ENCODE assay signal across 14 cellular contexts in the genomic region with DNA sequence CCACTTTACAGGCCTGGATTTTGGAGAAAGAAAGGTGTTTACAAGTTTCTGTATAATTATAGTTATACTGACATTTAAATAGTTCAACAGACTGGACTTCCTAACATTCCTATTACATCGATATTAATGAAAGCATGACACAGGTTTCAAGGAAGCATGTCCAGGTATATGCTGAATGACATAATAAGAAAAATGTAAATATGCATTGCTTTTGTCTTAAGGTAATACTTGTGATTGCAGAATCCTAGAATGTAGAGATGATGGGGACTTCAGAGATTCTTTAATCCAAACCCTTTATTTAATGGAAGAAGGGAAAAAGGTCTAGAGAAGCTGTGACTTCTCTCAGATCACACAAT. TPM values are rescaled to one million over a fixed set of nuclear protein-coding genes. Genes with fewer than 3 reads are reported as not detected.
A peak's percentile ranks its signal among the peaks of the same experiment; 100 is the strongest.
DNase-seq lines count a peak whose midpoint lies in the region; ATAC-seq and TF ChIP-seq lines count a peak whose summit lies in the region.
"Had no signal": no experiment of that assay in that cellular context is flagged by ENCODE, and none has a peak within 500 bp of the region (broad histone marks: within the 10 kb centered on the region; RNA-seq: fewer than 3 reads in every experiment).

No MANE protein-coding gene starts in this region.

- DNase-seq in Panc1 (ENCODE audit: low read depth, low spot score) (no peak), colonic mucosa (no peak), tibial artery (no peak), NCI-H2107 (lab: John Stamatoyannopoulos, UW) (no peak)
- DNase-seq: activated naive CD4-positive, alpha-beta T cell; DND-41; Kasumi-1; NCI-H1436 had no signal

- BruUV-seq in Panc1 (replicated peaks; lab: Mats Ljungman, UMichigan): no TSS peak

- in situ Hi-C loops in Panc1 (cut with HindIII; ENCODE audit: low pct_unique_long_range_greater_than_20kb, low sequenced_read_pairs): no loop called here

- H3K9ac ChIP-seq in colonic mucosa (ENCODE audit: low read depth in 2 of 2, low read length in 2 of 2) (peak overlapping the region in 1 of 2 donors; percentile 38), mucosa of rectum (ENCODE audit: low read depth in 1 of 2, low read length in 2 of 2) (no peak overlapping the region)
- H3K9ac ChIP-seq: BLaER1 treated with 17β-estradiol and CSF1 and Interleukin-3, amounts not matched to agents 10 nM and 100 nM had no signal

- H3K27ac ChIP-seq in Panc1 (ENCODE audit: low read length): peak overlapping the region; percentile 81
- H3K27ac ChIP-seq in colonic mucosa: peak overlapping the region; percentile 68
- H3K27ac ChIP-seq in mucosa of rectum (ENCODE audit: low read depth in 2 of 2, low read length in 2 of 2): peak overlapping the region; percentile 77
- H3K27ac ChIP-seq in tibial artery: peak overlapping the region; percentile 75 to 77
- H3K27ac ChIP-seq: BLaER1 treated with 17β-estradiol and CSF1 and Interleukin-3, amounts not matched to agents 10 nM and 100 nM; VCaP had no signal

- no peaks in the 10 kb centered on the region for H3K36me3 ChIP-seq in Panc1 (ENCODE audit: control insufficient read depth, insufficient read depth, low read length)
- no peaks in the 10 kb centered on the region for H3K36me3 ChIP-seq in colonic mucosa
- H3K36me3 ChIP-seq in mucosa of rectum (ENCODE audit: control insufficient read depth in 2 of 2, insufficient read depth in 2 of 2, low read length in 2 of 2): peaks cover 0 to 2% of the 10 kb centered on the region in 2 donors
- no peaks in the 10 kb centered on the region for H3K36me3 ChIP-seq in tibial artery
- H3K36me3 ChIP-seq: BLaER1 treated with 17β-estradiol and CSF1 and Interleukin-3, amounts not matched to agents 10 nM and 100 nM had no signal

- H3K4me3 ChIP-seq in Panc1 (ENCODE audit: low read depth in 2 of 2, low read length in 2 of 2): peak overlapping the region in 1 of 2 experiments; percentile 33; a peak in 2 of 4 replicates
- H3K4me3 ChIP-seq in colonic mucosa: no peak overlapping the region
- no peak overlapping the region for H3K4me3 ChIP-seq in mucosa of rectum (ENCODE audit: low read length in 2 of 2)
- H3K4me3 ChIP-seq in tibial artery: no peak overlapping the region
- H3K4me3 ChIP-seq: BLaER1 treated with 17β-estradiol and CSF1 and Interleukin-3, amounts not matched to agents 10 nM and 100 nM; skin epidermis had no signal

- CTCF ChIA-PET in Panc1 (lab: Charles Lee): no interaction called here

- H3K9me3 ChIP-seq in Panc1 (ENCODE audit: control insufficient read depth, insufficient read depth, low read depth, low read length) (no peaks in the 10 kb centered on the region), colonic mucosa (no peaks in the 10 kb centered on the region), mucosa of rectum (ENCODE audit: control insufficient read depth in 2 of 2, low read length in 2 of 2) (no peaks in the 10 kb centered on the region), tibial artery (no peaks in the 10 kb centered on the region)
- H3K9me3 ChIP-seq: BLaER1 treated with 17β-estradiol and CSF1 and Interleukin-3, amounts not matched to agents 10 nM and 100 nM had no signal

- intact Hi-C loops in Panc1 (cut with micrococcal nuclease; ENCODE audit: unreplicated experiment): no loop called here
- intact Hi-C loops in colonic mucosa (cut with DNase I): no loop called here
- intact Hi-C loops in tibial artery (cut with DNase I; ENCODE audit: low total_unique reads): no loop called here

- H3K27me3 ChIP-seq in Panc1 (ENCODE audit: control insufficient read depth, insufficient read depth, low read length) (no peaks in the 10 kb centered on the region), colonic mucosa (no peaks in the 10 kb centered on the region), mucosa of rectum (ENCODE audit: control insufficient read depth in 2 of 2, insufficient read depth in 2 of 2, low read length in 2 of 2) (no peaks in the 10 kb centered on the region), tibial artery (no peaks in the 10 kb centered on the region)

- TF ChIP-seq CTCF in Panc1 (IDR thresholded peaks at IDR 0.05) (no peak), colonic mucosa (IDR thresholded peaks at IDR 0.05) (no peak), tibial artery (IDR thresholded peaks at IDR 0.05) (no peak)

- POLR2A ChIA-PET in Panc1 (lab: Charles Lee): no interaction called here

- H3K4me1 ChIP-seq in Panc1 (ENCODE audit: control insufficient read depth, insufficient read depth, low read length) (peaks cover 25% of the 10 kb centered on the region), colonic mucosa (peaks cover 5% of the 10 kb centered on the region), mucosa of rectum (ENCODE audit: control insufficient read depth in 2 of 2, insufficient read depth in 2 of 2, low read length in 2 of 2) (peaks cover 9 to 22% of the 10 kb centered on the region in 2 donors), tibial artery (peaks cover 5 to 81% (median 42%) of the 10 kb centered on the region in 4 donors)

- no peak for ATAC-seq in Panc1
- no peak for ATAC-seq in HG02642 (IDR thresholded peaks at IDR 0.05; ENCODE audit: poor library complexity, unreplicated experiment)
- ATAC-seq in HG02852 (IDR thresholded peaks at IDR 0.05; ENCODE audit: unreplicated experiment): no peak

RNA-seq across cellular contexts. Expression of a gene that starts 5.0 kb away (rescaled TPM):
- total RNA-seq in Panc1 (2021; ENCODE audit: unreplicated experiment) (6.5 TPM), colonic mucosa (10 to 100 TPM; 21.3 to 30.2 TPM)
- 2.8 TPM for polyA plus RNA-seq in Panc1 (2012; ENCODE audit: insufficient read length)
